15 cellular contexts compared by ENCODE assay signal in the genomic region with DNA sequence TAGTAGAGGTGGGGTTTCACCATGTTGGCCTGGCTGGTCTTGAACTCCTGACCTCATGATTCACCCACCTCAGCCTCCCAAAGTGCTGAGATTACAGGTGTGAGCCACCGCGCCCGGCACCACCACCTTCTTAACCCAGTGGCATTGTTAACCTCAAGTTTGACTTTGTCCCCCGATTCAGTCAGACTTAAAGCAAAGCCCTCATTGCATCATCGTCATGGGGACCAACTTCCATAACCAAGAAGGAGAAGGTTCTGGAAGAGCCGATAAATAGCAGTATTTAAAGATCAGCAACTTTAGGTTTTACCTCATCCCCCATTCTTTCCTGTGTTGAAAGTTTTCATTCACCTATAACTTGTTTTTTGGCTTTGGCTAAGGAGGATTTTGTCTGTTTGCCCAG. TPM values are rescaled to one million over a fixed set of nuclear protein-coding genes. Genes with fewer than 3 reads are reported as not detected.
DNase-seq lines count a peak whose midpoint lies in the region; ATAC-seq and TF ChIP-seq lines count a peak whose summit lies in the region.
"Had no signal": no experiment of that assay in that cellular context is flagged by ENCODE, and none has a peak within 500 bp of the region (broad histone marks: within the 10 kb centered on the region; RNA-seq: fewer than 3 reads in every experiment).

No MANE protein-coding gene starts in this region.

- H3K36me3 Mint-ChIP-seq in activated T-cell treated with anti-CD3 and anti-CD28 coated beads, Interleukin-2, amount 50 U/mL, for 24 hours (ENCODE audit: low read depth), result peaks cover 72% of the 10 kb centered on the region
- H3K36me3 Mint-ChIP-seq in activated T-helper 17 cell treated with anti-CD3 and anti-CD28 coated beads, Interleukin-2, amount 50 U/mL, for 72 hours (ENCODE audit: low read depth), result peaks cover 75% of the 10 kb centered on the region

- H3K4me3 Mint-ChIP-seq in activated T-cell treated with anti-CD3 and anti-CD28 coated beads, Interleukin-2, amount 50 U/mL, for 24 hours, result no peak overlapping the region
- no peak overlapping the region for H3K4me3 Mint-ChIP-seq in activated T-helper 17 cell treated with anti-CD3 and anti-CD28 coated beads, Interleukin-2, amount 50 U/mL, for 72 hours

- H3K4me1 Mint-ChIP-seq in activated T-cell treated with anti-CD3 and anti-CD28 coated beads, Interleukin-2, amount 50 U/mL, for 24 hours (ENCODE audit: low read depth), result peaks cover 9% of the 10 kb centered on the region
- H3K4me1 Mint-ChIP-seq in activated T-helper 17 cell treated with anti-CD3 and anti-CD28 coated beads, Interleukin-2, amount 50 U/mL, for 72 hours, result peaks cover 9% of the 10 kb centered on the region

- TF ChIP-seq CTCF in osteoblast (IDR thresholded peaks at IDR 0.05; ENCODE audit: extremely low read depth, low read depth, low read length), result no peak

- H3K36me3 ChIP-seq in osteoblast (ENCODE audit: insufficient read depth, low read length), result peaks cover 42% of the 10 kb centered on the region

- H3K4me3 ChIP-seq in osteoblast (ENCODE audit: insufficient read depth, low read length), result no peak overlapping the region
- H3K4me3 ChIP-seq: BLaER1 had no signal

- H3K27me3 ChIP-seq in osteoblast (ENCODE audit: insufficient read depth, low read length), result no peaks in the 10 kb centered on the region
- H3K27me3 ChIP-seq: BLaER1 had no signal

- DNase-seq in activated T-cell treated with anti-CD3 and anti-CD28 coated beads, Interleukin-2, amount 50 U/mL, for 24 hours, result no peak
- DNase-seq in activated T-cell treated with anti-CD3 and anti-CD28 coated beads, Interleukin-2, amount 50 U/mL, for 48 hours, result no peak
- DNase-seq in osteoblast (ENCODE audit: insufficient read length, low spot score, missing footprints), result peak; percentile 90
- DNase-seq: AML-193; Caco-2; CD8-positive, alpha-beta memory T cell; DND-41; GDM1 had no signal

- no peak overlapping the region for H2AFZ ChIP-seq in osteoblast (ENCODE audit: low read length)

- H3K27ac ChIP-seq in cingulate gyrus (ENCODE audit: low read depth, low read length) (peak overlapping the region; percentile 69), osteoblast (ENCODE audit: low read depth, low read length) (no peak overlapping the region)
- H3K27ac ChIP-seq: 22Rv1, BLaER1 had no signal

- H3K9me3 Mint-ChIP-seq in activated T-cell treated with anti-CD3 and anti-CD28 coated beads, Interleukin-2, amount 50 U/mL, for 24 hours, result no peaks in the 10 kb centered on the region
- H3K9me3 Mint-ChIP-seq in activated T-helper 17 cell treated with anti-CD3 and anti-CD28 coated beads, Interleukin-2, amount 50 U/mL, for 72 hours, result no peaks in the 10 kb centered on the region
- H3K9me3 Mint-ChIP-seq: CD8-positive, alpha-beta memory T cell had no signal

- peaks cover 5% of the 10 kb centered on the region for H3K4me1 ChIP-seq in osteoblast (ENCODE audit: insufficient read depth, low read length)
- H3K4me1 ChIP-seq: Caco-2 had no signal

- no peak for ATAC-seq in activated T-helper 17 cell treated with anti-CD3 and anti-CD28 coated beads, Interleukin-2, amount 50 U/mL, for 72 hours (replicated peaks)
- ATAC-seq in GM21367 (IDR thresholded peaks at IDR 0.05; ENCODE audit: unreplicated experiment) (no peak), HG03571 (IDR thresholded peaks at IDR 0.05; ENCODE audit: unreplicated experiment) (no peak)
- ATAC-seq: HCT116 had no signal

- H4K20me1 ChIP-seq in osteoblast (ENCODE audit: insufficient read depth, low read length), result peaks cover 6% of the 10 kb centered on the region

- H3K9me3 ChIP-seq in osteoblast (ENCODE audit: low read depth, low read length), result no peaks in the 10 kb centered on the region
- H3K9me3 ChIP-seq: BLaER1, Caco-2 had no signal

- H3K27ac Mint-ChIP-seq in activated T-cell treated with anti-CD3 and anti-CD28 coated beads, Interleukin-2, amount 50 U/mL, for 24 hours, result peak overlapping the region; percentile 18
- H3K27ac Mint-ChIP-seq in activated T-helper 17 cell treated with anti-CD3 and anti-CD28 coated beads, Interleukin-2, amount 50 U/mL, for 72 hours, result no peak overlapping the region

- no peak overlapping the region for H3K4me2 ChIP-seq in osteoblast (ENCODE audit: insufficient read depth, low read length)
- H3K4me2 ChIP-seq: BLaER1 had no signal

- H3K79me2 ChIP-seq in osteoblast (ENCODE audit: insufficient read depth, low read length), result peaks cover 15% of the 10 kb centered on the region

- no peaks in the 10 kb centered on the region for H3K27me3 Mint-ChIP-seq in activated T-cell treated with anti-CD3 and anti-CD28 coated beads, Interleukin-2, amount 50 U/mL, for 24 hours
- no peaks in the 10 kb centered on the region for H3K27me3 Mint-ChIP-seq in activated T-helper 17 cell treated with anti-CD3 and anti-CD28 coated beads, Interleukin-2, amount 50 U/mL, for 72 hours
- H3K27me3 Mint-ChIP-seq: CD8-positive, alpha-beta memory T cell had no signal

RNA-seq across cellular contexts. Expression of a gene that starts 6.7 kb away (rescaled TPM):
- 2.5 and 4.4 TPM in 2 replicates for total RNA-seq in osteoblast
- 10 to 100 TPM; 12.9 to 21.6 TPM for total RNA-seq in activated T-helper 17 cell treated with anti-CD3 and anti-CD28 coated beads, Interleukin-2, amount 50 U/mL, for 72 hours

RNA-seq across cellular contexts. Expression of a gene that starts 11.7 kb away (rescaled TPM):
- total RNA-seq in osteoblast, result 7.6 and 8.0 TPM in 2 replicates
- 10 to 100 TPM; 38.9 to 44.6 TPM for total RNA-seq in activated T-helper 17 cell treated with anti-CD3 and anti-CD28 coated beads, Interleukin-2, amount 50 U/mL, for 72 hours

RNA-seq across cellular contexts. Expression of a gene that starts 37.0 kb away (rescaled TPM):
- total RNA-seq in osteoblast, result 26.8 and 28.2 TPM in 2 replicates
- 10 to 100 TPM; 18.7 to 41.9 TPM for total RNA-seq in activated T-helper 17 cell treated with anti-CD3 and anti-CD28 coated beads, Interleukin-2, amount 50 U/mL, for 72 hours

RNA-seq across cellular contexts. Expression of a gene that starts 41.6 kb away (rescaled TPM):
- total RNA-seq in osteoblast, result 0.29 and 0.72 TPM in 2 replicates
- 1 to 10 TPM in 1 of 2 donors, under 1 TPM in 1; 0.85 to 2.4 TPM for total RNA-seq in activated T-helper 17 cell treated with anti-CD3 and anti-CD28 coated beads, Interleukin-2, amount 50 U/mL, for 72 hours
